In the genomic region with DNA sequence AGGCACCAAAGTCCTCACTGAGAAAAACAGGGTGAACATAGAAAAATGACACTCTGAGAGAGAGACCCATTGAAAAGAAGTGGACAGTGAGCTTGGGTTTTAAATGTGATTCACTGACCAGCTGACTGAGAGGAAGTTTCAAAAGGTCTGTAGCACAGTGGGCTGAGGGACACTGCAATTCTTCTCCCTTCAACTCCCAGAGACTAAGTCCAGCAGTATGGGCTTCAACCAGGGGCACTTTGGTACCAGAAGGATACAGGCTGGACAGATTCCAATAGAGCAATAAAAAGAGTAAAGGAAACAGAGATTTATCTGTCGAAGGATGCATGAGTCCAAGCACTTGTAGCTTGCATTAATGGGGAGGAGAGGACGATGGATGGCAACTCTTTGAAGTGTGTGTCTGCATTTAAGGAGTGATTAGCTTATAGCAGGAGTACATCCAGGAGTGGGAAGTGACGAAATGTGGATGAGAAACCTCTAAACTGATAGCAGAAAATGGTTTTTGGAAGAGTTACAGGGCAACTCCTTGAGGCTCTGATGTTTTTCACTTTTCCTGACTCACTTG, we compare ENCODE assay signal across 1 cellular context.
TF ChIP-seq lines count a peak whose summit lies in the region.

No MANE protein-coding gene starts in this region.

TF ChIP-seq in IMR-90, 13 proteins besides CTCF, POLR2A, EP300 and RAD21:
- TF ChIP-seq RFX5 (IDR thresholded peaks at IDR 0.05; ENCODE audit: low read depth, low read length) = no peak
- TF ChIP-seq CEBPB (IDR thresholded peaks at IDR 0.05; ENCODE audit: low read depth, low read length) = peak; percentile 24; the same call in 1 of the 2 replicates
- TF ChIP-seq NFE2L2 (IDR thresholded peaks at IDR 0.05; ENCODE audit: low read depth, low read length) = no peak
